Comparison of ENCODE assay signal across 10 cellular contexts in genomic region chr1:19646366-19646765, GRCh38. TPM values are rescaled to one million over a fixed set of nuclear protein-coding genes. Genes with fewer than 3 reads are reported as not detected.
DNase-seq lines count a peak whose midpoint lies in the region; ATAC-seq and TF ChIP-seq lines count a peak whose summit lies in the region.
"Had no signal": no experiment of that assay in that cellular context is flagged by ENCODE, and none has a peak within 500 bp of the region (broad histone marks: within the 10 kb centered on the region; RNA-seq: fewer than 3 reads in every experiment).

No MANE protein-coding gene starts in this region.

- no peak overlapping the region for H3K9ac ChIP-seq in subcutaneous abdominal adipose tissue (ENCODE audit: low read length in 5 of 5)

- no peak for ATAC-seq in activated CD8-positive, alpha-beta memory T cell treated with anti-CD3 and anti-CD28 coated beads, Interleukin-2, amount 10 ng/mL, durations not matched to agents 7 days and 5 days
- ATAC-seq in HG03280 (IDR thresholded peaks at IDR 0.05; ENCODE audit: unreplicated experiment), result no peak

- no peaks in the 10 kb centered on the region for H3K9me3 Mint-ChIP-seq in activated CD8-positive, alpha-beta memory T cell treated with anti-CD3 and anti-CD28 coated beads, Interleukin-2, amount 10 ng/mL, durations not matched to agents 7 days and 5 days (ENCODE audit: low read depth)
- no peaks in the 10 kb centered on the region for H3K9me3 Mint-ChIP-seq in activated T-helper 2 cell treated with anti-CD3 and anti-CD28 coated beads, Interferon-gamma antibody, Interleukin-2, Interleukin-4, amounts not matched to agents 10 μg/mL and 5 μg/mL and 100 μg/mL, durations not matched to agents 14 hours and 24 hours and 36 hours

- peak overlapping the region; percentile 81 to 92 for H3K27ac ChIP-seq in right atrium auricular region
- H3K27ac ChIP-seq in subcutaneous abdominal adipose tissue (ENCODE audit: low read depth, low read length), result peak overlapping the region; percentile 94

- no peak overlapping the region for H3K27ac Mint-ChIP-seq in activated CD8-positive, alpha-beta memory T cell treated with anti-CD3 and anti-CD28 coated beads, Interleukin-2, amount 10 ng/mL, durations not matched to agents 7 days and 5 days
- H3K27ac Mint-ChIP-seq in activated T-helper 2 cell treated with anti-CD3 and anti-CD28 coated beads, Interferon-gamma antibody, Interleukin-2, Interleukin-4, amounts not matched to agents 10 μg/mL and 5 μg/mL and 100 μg/mL, durations not matched to agents 14 hours and 24 hours and 36 hours, result no peak overlapping the region

- H3K27me3 ChIP-seq in right atrium auricular region, result no peaks in the 10 kb centered on the region
- no peaks in the 10 kb centered on the region for H3K27me3 ChIP-seq in subcutaneous abdominal adipose tissue (ENCODE audit: control insufficient read depth in 5 of 5, insufficient read depth in 4 of 5, low read length in 5 of 5)

- H3K4me3 ChIP-seq in right atrium auricular region, result peak overlapping the region; percentile 51 to 78
- H3K4me3 ChIP-seq in subcutaneous abdominal adipose tissue (ENCODE audit: low read depth in 1 of 5, low read length in 5 of 5), result peak overlapping the region in 4 of 5 donors; percentile 88 to 94 (median 94)

- no peak for TF ChIP-seq CTCF in right atrium auricular region (IDR thresholded peaks at IDR 0.05)

- peaks cover 37% of the 10 kb centered on the region for H3K4me1 Mint-ChIP-seq in activated CD8-positive, alpha-beta memory T cell treated with anti-CD3 and anti-CD28 coated beads, Interleukin-2, amount 10 ng/mL, durations not matched to agents 7 days and 5 days
- H3K4me1 Mint-ChIP-seq in activated T-helper 2 cell treated with anti-CD3 and anti-CD28 coated beads, Interferon-gamma antibody, Interleukin-2, Interleukin-4, amounts not matched to agents 10 μg/mL and 5 μg/mL and 100 μg/mL, durations not matched to agents 14 hours and 24 hours and 36 hours (ENCODE audit: low read depth), result peaks cover 32% of the 10 kb centered on the region

- CTCF ChIA-PET in activated CD8-positive, alpha-beta memory T cell treated with anti-CD3 and anti-CD28 coated beads, Interleukin-2, amount 10 ng/mL, durations not matched to agents 7 days and 5 days (lab: Charles Lee), result interaction anchor here (1.1 to 3.8 kb wide), 5 partner anchors 15 to 159 kb away, joined by 3 to 24 read pairs (median 5); no protein-coding TSS in a partner anchor

- H3K9me3 ChIP-seq in right atrium auricular region, result no peaks in the 10 kb centered on the region
- no peaks in the 10 kb centered on the region for H3K9me3 ChIP-seq in subcutaneous abdominal adipose tissue (ENCODE audit: control insufficient read depth in 5 of 5, low read length in 5 of 5)

- H3K36me3 ChIP-seq in right atrium auricular region, result no peaks in the 10 kb centered on the region
- H3K36me3 ChIP-seq in subcutaneous abdominal adipose tissue (ENCODE audit: control insufficient read depth in 5 of 5, insufficient read depth in 5 of 5, low read length in 5 of 5), result no peaks in the 10 kb centered on the region

- peaks cover 14% of the 10 kb centered on the region for H3K27me3 Mint-ChIP-seq in activated CD8-positive, alpha-beta memory T cell treated with anti-CD3 and anti-CD28 coated beads, Interleukin-2, amount 10 ng/mL, durations not matched to agents 7 days and 5 days
- H3K27me3 Mint-ChIP-seq in activated T-helper 2 cell treated with anti-CD3 and anti-CD28 coated beads, Interferon-gamma antibody, Interleukin-2, Interleukin-4, amounts not matched to agents 10 μg/mL and 5 μg/mL and 100 μg/mL, durations not matched to agents 14 hours and 24 hours and 36 hours (ENCODE audit: low read depth), result peaks cover 15% of the 10 kb centered on the region

- peak overlapping the region; percentile 45 for H3K4me3 Mint-ChIP-seq in activated CD8-positive, alpha-beta memory T cell treated with anti-CD3 and anti-CD28 coated beads, Interleukin-2, amount 10 ng/mL, durations not matched to agents 7 days and 5 days
- peak overlapping the region; percentile 98 for H3K4me3 Mint-ChIP-seq in activated T-helper 2 cell treated with anti-CD3 and anti-CD28 coated beads, Interferon-gamma antibody, Interleukin-2, Interleukin-4, amounts not matched to agents 10 μg/mL and 5 μg/mL and 100 μg/mL, durations not matched to agents 14 hours and 24 hours and 36 hours (ENCODE audit: low read depth)

- intact Hi-C loops in activated T-helper 2 cell treated with anti-CD3 and anti-CD28 coated beads, Interferon-gamma antibody, Interleukin-2, Interleukin-4, amounts not matched to agents 10 μg/mL and 5 μg/mL and 100 μg/mL, durations not matched to agents 14 hours and 24 hours and 36 hours (cut with micrococcal nuclease), result no loop called here

- H3K4me1 ChIP-seq in right atrium auricular region (peaks cover 0 to 68% of the 10 kb centered on the region in 2 donors), subcutaneous abdominal adipose tissue (ENCODE audit: control insufficient read depth in 5 of 5, insufficient read depth in 5 of 5, low read length in 5 of 5) (peaks cover 14 to 65% (median 63%) of the 10 kb centered on the region in 5 donors)

- DNase-seq in activated CD8-positive, alpha-beta memory T cell treated with anti-CD3 and anti-CD28 coated beads, Interleukin-2, amount 10 ng/mL, durations not matched to agents 7 days and 5 days, result peak; percentile 62
- DNase-seq in activated CD8-positive, alpha-beta memory T cell treated with anti-CD3 and anti-CD28 coated beads, Interleukin-2, amount 50 U/mL, for 4 hours, result no peak
- DNase-seq in activated T-helper 2 cell treated with anti-CD3 and anti-CD28 coated beads, Interferon-gamma antibody, Interleukin-2, Interleukin-4, amounts not matched to agents 10 μg/mL and 5 μg/mL and 100 μg/mL, durations not matched to agents 14 hours and 24 hours and 36 hours (ENCODE audit: low spot score), result no peak
- no peak for DNase-seq in right atrium auricular region (ENCODE audit: low spot score)
- DNase-seq in NAMALWA (ENCODE audit: low spot score), result no peak
- no peak for DNase-seq in iPS-NIHi11 (ENCODE audit: low spot score)
- DNase-seq: cortex of kidney, T-helper 9 cell had no signal

- peaks cover 2% of the 10 kb centered on the region for H3K36me3 Mint-ChIP-seq in activated CD8-positive, alpha-beta memory T cell treated with anti-CD3 and anti-CD28 coated beads, Interleukin-2, amount 10 ng/mL, durations not matched to agents 7 days and 5 days
- H3K36me3 Mint-ChIP-seq in activated T-helper 2 cell treated with anti-CD3 and anti-CD28 coated beads, Interferon-gamma antibody, Interleukin-2, Interleukin-4, amounts not matched to agents 10 μg/mL and 5 μg/mL and 100 μg/mL, durations not matched to agents 14 hours and 24 hours and 36 hours (ENCODE audit: low read depth), result peaks cover 3% of the 10 kb centered on the region

RNA-seq across cellular contexts. Expression of gene NBL1, which starts 2.3 kb away (rescaled TPM):
- 10 to 100 TPM; 39.4 to 49.8 TPM for total RNA-seq in activated CD8-positive, alpha-beta memory T cell treated with anti-CD3 and anti-CD28 coated beads, Interleukin-2, amount 10 ng/mL, durations not matched to agents 7 days and 5 days
- total RNA-seq in activated T-helper 2 cell treated with anti-CD3 and anti-CD28 coated beads, Interferon-gamma antibody, Interleukin-2, Interleukin-4, amounts not matched to agents 10 μg/mL and 5 μg/mL and 100 μg/mL, durations not matched to agents 14 hours and 24 hours and 36 hours, result 51.6 and 55.7 TPM in 2 replicates
- total RNA-seq in right atrium auricular region, result 10 to 100 TPM; 19.5 to 57.2 TPM

RNA-seq across cellular contexts. Expression of gene HTR6, which starts 18.3 kb away (rescaled TPM):
- not detected for total RNA-seq in activated CD8-positive, alpha-beta memory T cell treated with anti-CD3 and anti-CD28 coated beads, Interleukin-2, amount 10 ng/mL, durations not matched to agents 7 days and 5 days
- total RNA-seq in activated T-helper 2 cell treated with anti-CD3 and anti-CD28 coated beads, Interferon-gamma antibody, Interleukin-2, Interleukin-4, amounts not matched to agents 10 μg/mL and 5 μg/mL and 100 μg/mL, durations not matched to agents 14 hours and 24 hours and 36 hours, result not detected in 2 replicates
- not detected for total RNA-seq in right atrium auricular region
